ENCODE assay signal across 8 cellular contexts in the genomic region with DNA sequence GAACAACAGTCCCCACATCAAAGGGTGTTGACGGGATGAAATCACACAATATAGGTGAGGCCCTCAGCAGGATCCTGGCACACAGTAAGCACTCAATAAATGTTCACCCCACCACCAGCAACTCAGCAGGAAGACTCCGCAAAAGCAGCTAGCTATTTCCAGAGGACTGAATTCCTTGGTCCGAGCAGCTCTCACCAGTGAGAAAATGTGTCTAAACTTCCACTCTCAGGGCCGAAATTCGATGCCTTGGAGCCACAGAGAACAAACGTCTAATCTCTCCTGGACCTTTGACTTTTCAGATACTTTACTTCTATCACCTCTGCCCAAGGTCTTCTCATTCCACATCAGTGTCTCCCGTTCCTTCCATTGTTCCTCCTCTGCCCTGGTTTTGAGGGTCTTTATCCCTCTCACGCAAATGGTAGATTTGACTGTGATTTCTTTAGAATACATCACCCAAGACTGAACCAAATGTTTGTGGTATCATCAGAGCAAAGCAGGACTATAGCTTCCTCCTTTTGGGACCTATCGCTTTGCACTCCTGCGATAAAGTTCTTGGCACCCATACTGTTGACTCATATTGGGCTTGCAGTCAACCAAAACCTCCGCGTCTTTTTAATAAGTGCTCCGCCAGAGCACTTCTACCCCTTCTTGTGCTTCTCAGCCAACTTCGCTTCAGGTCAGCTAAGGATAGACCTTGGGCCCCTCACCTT. TPM values are rescaled to one million over a fixed set of nuclear protein-coding genes. Genes with fewer than 3 reads are reported as not detected.
A peak's percentile ranks its signal among the peaks of the same experiment; 100 is the strongest.
DNase-seq lines count a peak whose midpoint lies in the region; ATAC-seq and TF ChIP-seq lines count a peak whose summit lies in the region.

No MANE protein-coding gene starts in this region.

- 77 to 78% methylated on average over 14 of the region's 14 CpGs for WGBS in sigmoid colon, 2 donors

- TF ChIP-seq POLR2A in erythroblast (IDR thresholded peaks at IDR 0.05; ENCODE audit: low read length) (peak; percentile 24), sigmoid colon (IDR thresholded peaks at IDR 0.05) (no peak)

- ATAC-seq in GM19023 (IDR thresholded peaks at IDR 0.05; ENCODE audit: unreplicated experiment) (no peak), HG02763 (IDR thresholded peaks at IDR 0.05; ENCODE audit: unreplicated experiment) (no peak)

- intact Hi-C loops in sigmoid colon (cut with DNase I), result loop anchor here (1.0 to 5.0 kb wide), 3 partner anchors 48 to 276 kb away; partner anchors contain the start of gene CNNM2

- H3K4me1 ChIP-seq in sigmoid colon, result peaks cover 0 to 32% (median 29%) of the 10 kb centered on the region in 4 donors

- H3K9me3 ChIP-seq in sigmoid colon, result no peaks in the 10 kb centered on the region

- H3K4me3 ChIP-seq in sigmoid colon, result peak overlapping the region in 3 of 4 donors; percentile 3 to 98 (median 96)

- DNase-seq in NOMO-1 treated with DMSO at 0.1 percent for 48 hours (lab: John Stamatoyannopoulos, UW; ENCODE audit: unreplicated experiment) (peak; percentile 35), NOMO-1 treated with dmso at 0.1 percent for 144 hours (lab: John Stamatoyannopoulos, UW; ENCODE audit: unreplicated experiment) (no peak), OCI-M2 (lab: John Stamatoyannopoulos, UW; ENCODE audit: unreplicated experiment) (peak; percentile 70), erythroblast (lab: John Stamatoyannopoulos, UW) (peak; percentile 83 to 86), sigmoid colon (no peak)
- DNase-seq in activated CD4-positive, CD25-positive, alpha-beta regulatory T cell (lab: John Stamatoyannopoulos, UW), result no peak

- no peaks in the 10 kb centered on the region for H3K27me3 ChIP-seq in sigmoid colon

- peak overlapping the region; percentile 97 to 98 (median 97) for H3K27ac ChIP-seq in sigmoid colon

- no peak for TF ChIP-seq CTCF in sigmoid colon (IDR thresholded peaks at IDR 0.05)

- TF ChIP-seq EP300 in sigmoid colon (IDR thresholded peaks at IDR 0.05), result no peak

- no peaks in the 10 kb centered on the region for H3K36me3 ChIP-seq in sigmoid colon

RNA-seq across cellular contexts. Expression of gene NT5C2, which starts 0.9 kb away (rescaled TPM):
- total RNA-seq in sigmoid colon, result 10 to 100 TPM; 37.7 to 51.4 (median 46.9) TPM
- 10 to 100 TPM; 49.2 to 61.5 (median 53.1) TPM for polyA plus RNA-seq in sigmoid colon

RNA-seq across cellular contexts. Expression of gene RPEL1, which starts 51.7 kb away (rescaled TPM):
- total RNA-seq in sigmoid colon, result not detected
- polyA plus RNA-seq in sigmoid colon, result under 1 TPM in 1 of 3 donors, not detected in 2; 0.03 TPM

Comparison
In these comparisons a context has a peak if more than half of its experiments do, and no peak if none do; other contexts are left out.
1. DNase-seq: peak in NOMO-1 treated with DMSO at 0.1 percent for 48 hours (single experiment), OCI-M2 (single experiment) and erythroblast (2 of 2); none in NOMO-1 treated with dmso at 0.1 percent for 144 hours (single experiment), sigmoid colon (single experiment) and activated CD4-positive, CD25-positive, alpha-beta regulatory T cell (0 of 4).